8 cellular contexts compared by ENCODE assay signal in genomic region chr7:66075590-66076458, GRCh38. TPM values are rescaled to one million over a fixed set of nuclear protein-coding genes. Genes with fewer than 3 reads are reported as not detected.
DNase-seq lines count a peak whose midpoint lies in the region; ATAC-seq and TF ChIP-seq lines count a peak whose summit lies in the region.

ASL (plus strand) TSS chr7:66075819; CDS start chr7:66076082, 263 bp downstream.

- H4K20me1 ChIP-seq in OCI-LY3 (ENCODE audit: insufficient read depth, low read length), result no peaks in the 10 kb centered on the region

- peak within 1 kb of the TSS; percentile 95 for H3K4me3 ChIP-seq in HUES6 (ENCODE audit: low read depth, low read length)
- peak within 1 kb of the TSS; percentile 83 for H3K4me3 ChIP-seq in OCI-LY3 (ENCODE audit: low read length)
- peak within 1 kb of the TSS; percentile 76 for H3K4me3 ChIP-seq in mononuclear cell (ENCODE audit: low read length)

- H3K9ac ChIP-seq in HUES6 (ENCODE audit: low read length), result peak within 1 kb of the TSS; percentile 78
- peak within 1 kb of the TSS; percentile 69 for H3K9ac ChIP-seq in OCI-LY3 (ENCODE audit: low read length)

- no peaks in the 10 kb centered on the region for H3K9me3 ChIP-seq in HUES6 (ENCODE audit: control insufficient read depth, insufficient read depth, low read depth, low read length)
- no peaks in the 10 kb centered on the region for H3K9me3 ChIP-seq in OCI-LY3 (ENCODE audit: insufficient read depth, low read length)
- no peaks in the 10 kb centered on the region for H3K9me3 ChIP-seq in mononuclear cell (ENCODE audit: low read depth, low read length)

- H3K79me2 ChIP-seq in OCI-LY3 (ENCODE audit: low read length), result peaks cover 8% of the 10 kb centered on the region; the same call in 1 of the 2 replicates

- peak; percentile 99 for ATAC-seq in GM21423 (IDR thresholded peaks at IDR 0.05; ENCODE audit: unreplicated experiment)

- peaks cover 7% of the 10 kb centered on the region; the same call in 1 of the 2 replicates for H3K4me1 ChIP-seq in HUES6 (ENCODE audit: control insufficient read depth, insufficient read depth, low read length)
- peaks cover 10% of the 10 kb centered on the region for H3K4me1 ChIP-seq in OCI-LY3 (ENCODE audit: low read length)
- peaks cover 13% of the 10 kb centered on the region for H3K4me1 ChIP-seq in mononuclear cell (ENCODE audit: insufficient read depth, low read length)

- peak; percentile 23; the same call in 1 of the 2 replicates for TF ChIP-seq CTCF in OCI-LY3 (IDR thresholded peaks at IDR 0.05; ENCODE audit: low read depth, low read length)

- no peaks in the 10 kb centered on the region; the same call in 1 of the 2 replicates for H3K36me3 ChIP-seq in HUES6 (ENCODE audit: control insufficient read depth, insufficient read depth, low read length)
- H3K36me3 ChIP-seq in OCI-LY3 (replicated peaks; ENCODE audit: low read depth, low read length), result no peaks in the 10 kb centered on the region

- DNase-seq in D341Med (ENCODE audit: low spot score), result peak; percentile 100
- peak; percentile 85 for DNase-seq in activated T-cell treated with anti-CD3 and anti-CD28 coated beads for 24 hours (ENCODE audit: low read depth)
- peak; percentile 99 for DNase-seq in epidermal melanocyte (ENCODE audit: insufficient read length, low spot score)
- peak; percentile 89 to 90 for DNase-seq in stimulated activated CD8-positive, alpha-beta memory T cell treated with anti-CD3 and anti-CD28 coated beads, Interleukin-2, amount 100 ng/mL, for 48 hours (ENCODE audit: low read depth in 2 of 2)

- peak within 1 kb of the TSS; percentile 92 for H3K4me2 ChIP-seq in OCI-LY3 (ENCODE audit: low read length)

- H2AFZ ChIP-seq in OCI-LY3 (ENCODE audit: low read depth, low read length), result peak within 1 kb of the TSS; percentile 89

- no peak within 1 kb of the TSS for H3K27ac ChIP-seq in HUES6 (ENCODE audit: low read depth, low read length)
- H3K27ac ChIP-seq in OCI-LY3 (ENCODE audit: low read length), result no peak within 1 kb of the TSS

- H3K27me3 ChIP-seq in HUES6 (ENCODE audit: control insufficient read depth, insufficient read depth, low read length), result no peaks in the 10 kb centered on the region
- no peaks in the 10 kb centered on the region for H3K27me3 ChIP-seq in OCI-LY3 (ENCODE audit: low read depth, low read length)
- H3K27me3 ChIP-seq in mononuclear cell (ENCODE audit: insufficient read depth, low read length), result no peaks in the 10 kb centered on the region

RNA-seq across cellular contexts. Expression of gene ASL, which starts in this region (rescaled TPM):
- total RNA-seq in mononuclear cell, result 9.8 TPM
